Comparison of ENCODE assay signal across 2 cellular contexts in the genomic region with DNA sequence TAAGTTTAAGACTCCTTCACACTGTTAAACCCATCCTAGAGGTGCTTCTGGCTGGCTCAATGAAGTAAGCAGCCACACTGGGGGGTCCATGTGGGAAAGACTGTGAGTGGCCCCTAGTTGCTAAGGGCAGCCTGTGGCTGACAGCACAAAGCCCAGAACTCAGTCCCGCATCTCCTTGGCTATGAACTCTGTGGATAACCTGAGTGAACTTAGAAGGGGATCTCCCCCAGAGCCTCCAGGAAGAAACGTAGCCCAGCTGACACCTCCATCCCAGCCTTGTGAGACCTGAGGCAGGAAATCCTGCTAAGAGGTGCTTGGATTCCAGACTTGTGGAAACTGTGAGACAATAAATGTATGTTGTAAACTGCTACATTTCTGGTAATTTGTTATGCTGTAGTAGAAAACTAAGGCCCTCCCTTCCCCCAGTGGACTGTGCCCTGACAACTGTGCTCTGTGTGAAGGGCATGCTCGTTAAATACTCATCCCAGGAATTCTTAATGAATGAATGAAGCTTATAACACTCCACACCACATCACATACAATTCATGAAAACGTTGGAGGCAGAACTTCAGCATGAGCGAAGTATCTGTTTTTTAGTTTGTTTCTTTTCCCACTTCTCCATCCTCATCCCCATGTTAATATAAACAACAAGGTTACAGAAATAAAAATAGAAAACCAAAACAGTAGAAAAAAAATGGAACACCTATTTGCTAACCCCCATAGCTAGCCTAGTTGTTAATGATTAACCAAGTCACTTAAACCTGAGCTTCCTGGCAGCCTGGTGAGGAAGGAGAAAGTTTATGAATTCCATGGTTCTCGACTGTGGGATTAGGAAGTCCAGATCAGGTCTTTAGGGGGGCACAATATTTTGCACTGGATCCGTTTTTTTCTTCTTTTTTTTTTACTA.
TF ChIP-seq lines count a peak whose summit lies in the region.

No MANE protein-coding gene starts in this region.

TF ChIP-seq in HCT116, 20 proteins besides CTCF, POLR2A, EP300 and RAD21:
- TF ChIP-seq POLR2AphosphoS5 (IDR thresholded peaks at IDR 0.05; ENCODE audit: low read depth, low read length) (no peak), ATF3 (IDR thresholded peaks at IDR 0.05) (no peak), YY1 (IDR thresholded peaks at IDR 0.05; ENCODE audit: extremely low read depth, insufficient replicate concordance, low read depth, low read length) (no peak), ZNF274 (IDR thresholded peaks at IDR 0.05; ENCODE audit: low read depth, low read length) (no peak), SIN3A (IDR thresholded peaks at IDR 0.05; ENCODE audit: low read depth) (no peak)
TF ChIP-seq in HCT116: peak in this region for 0.

TF ChIP-seq in HepG2, 621 proteins besides CTCF, POLR2A, EP300 and RAD21:
- TF ChIP-seq DNMT1 (CRISPR knock-in tag; IDR thresholded peaks at IDR 0.05), result no peak
- peak; percentile 23; the same call in 1 of the 2 replicates for TF ChIP-seq ZMYM3 (CRISPR knock-in tag; IDR thresholded peaks at IDR 0.05)
- peak; percentile 96 for TF ChIP-seq HNRNPUL1 (IDR thresholded peaks at IDR 0.05; ENCODE audit: low read depth, low read length)
- TF ChIP-seq HNF1A (IDR thresholded peaks at IDR 0.05; ENCODE audit: low read depth), result peak; percentile 93
- TF ChIP-seq HNF1A (CRISPR knock-in tag; IDR thresholded peaks at IDR 0.05; ENCODE audit: borderline replicate concordance), result peak; percentile 74; the same call in 1 of the 2 replicates
- no peak for TF ChIP-seq CEBPZ (IDR thresholded peaks at IDR 0.05; ENCODE audit: low read length)
- peak; percentile 51; the same call in 1 of the 2 replicates for TF ChIP-seq POGZ (CRISPR knock-in tag; IDR thresholded peaks at IDR 0.05)
- TF ChIP-seq ZNF543 (CRISPR knock-in tag; IDR thresholded peaks at IDR 0.05), result peak; percentile 75
TF ChIP-seq in HepG2: peak in this region for 5.
